ENCODE assay signal across 12 cellular contexts in the genomic region with DNA sequence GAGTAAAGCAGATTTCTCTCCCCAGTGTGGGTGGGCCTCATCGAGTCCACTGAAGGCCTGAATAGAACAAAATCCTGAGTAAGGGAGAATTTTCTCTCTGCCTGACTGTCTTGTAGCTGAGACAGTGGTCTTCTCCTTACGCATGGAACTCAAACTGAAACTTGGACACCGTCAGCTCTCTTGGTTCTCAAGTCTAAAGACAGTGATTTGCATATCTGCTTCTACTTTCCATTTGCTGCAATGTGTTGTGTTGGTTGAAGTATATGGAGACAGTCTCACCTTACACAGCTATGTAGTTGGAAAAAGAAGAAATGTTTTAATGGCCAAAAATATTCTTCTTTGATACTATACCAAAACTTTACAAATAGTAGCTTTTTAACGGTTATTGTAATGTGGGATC.
DNase-seq lines count a peak whose midpoint lies in the region; ATAC-seq and TF ChIP-seq lines count a peak whose summit lies in the region.
"Had no signal": no experiment of that assay in that cellular context is flagged by ENCODE, and none has a peak within 500 bp of the region (broad histone marks: within the 10 kb centered on the region; RNA-seq: fewer than 3 reads in every experiment).

No MANE protein-coding gene starts in this region.

- peaks cover 8% of the 10 kb centered on the region for H3K9me3 Mint-ChIP-seq in natural killer cell treated with Interleukin-12 subunit alpha and Interleukin-12 subunit beta and Interleukin-15 and Interleukin-18, amount 100 ng/mL, for 72 hours
- peaks cover 0 to 2% of the 10 kb centered on the region in 2 donors for H3K9me3 Mint-ChIP-seq in natural killer cell

- intact Hi-C loops in natural killer cell (cut with micrococcal nuclease), result no loop called here

- no peaks in the 10 kb centered on the region for H3K36me3 Mint-ChIP-seq in natural killer cell treated with Interleukin-12 subunit alpha and Interleukin-12 subunit beta and Interleukin-15 and Interleukin-18, amount 100 ng/mL, for 72 hours
- no peaks in the 10 kb centered on the region for H3K36me3 Mint-ChIP-seq in natural killer cell
- H3K36me3 Mint-ChIP-seq: immature natural killer cell, naive B cell had no signal

- peaks cover 0 to 4% of the 10 kb centered on the region in 2 donors for H3K4me1 Mint-ChIP-seq in natural killer cell treated with Interleukin-12 subunit alpha and Interleukin-12 subunit beta and Interleukin-15 and Interleukin-18, amount 100 ng/mL, for 72 hours (ENCODE audit: low read depth in 2 of 2)
- H3K4me1 Mint-ChIP-seq in natural killer cell, result no peaks in the 10 kb centered on the region
- H3K4me1 Mint-ChIP-seq: H9, immature natural killer cell, naive B cell had no signal

- no peak overlapping the region for H3K27ac Mint-ChIP-seq in natural killer cell treated with Interleukin-12 subunit alpha and Interleukin-12 subunit beta and Interleukin-15 and Interleukin-18, amount 100 ng/mL, for 72 hours
- no peak overlapping the region for H3K27ac Mint-ChIP-seq in natural killer cell
- H3K27ac Mint-ChIP-seq: H9, immature natural killer cell, naive B cell had no signal

- no peak for TF ChIP-seq CTCF in natural killer cell (IDR thresholded peaks at IDR 0.05)

- peak; percentile 48 to 51 for ATAC-seq in natural killer cell treated with Interleukin-12 subunit alpha and Interleukin-12 subunit beta and Interleukin-15 and Interleukin-18, amount 100 ng/mL, for 72 hours
- ATAC-seq in natural killer cell (no peak), GM21786 (IDR thresholded peaks at IDR 0.05; ENCODE audit: unreplicated experiment) (peak; percentile 98), HG03175 (IDR thresholded peaks at IDR 0.05; ENCODE audit: unreplicated experiment) (peak; percentile 99)

- no peak for DNase-seq in natural killer cell treated with Interleukin-12 subunit alpha and Interleukin-12 subunit beta and Interleukin-15 and Interleukin-18, amount 100 ng/mL, for 72 hours (ENCODE audit: low spot score)
- no peak for DNase-seq in natural killer cell
- DNase-seq in NCI-H1048 (lab: John Stamatoyannopoulos, UW), result no peak
- DNase-seq in iPS-NIHi11 (ENCODE audit: low spot score), result no peak
- DNase-seq in DMS79 (lab: John Stamatoyannopoulos, UW), result no peak
- no peak for DNase-seq in occipital lobe (lab: John Stamatoyannopoulos, UW)
- DNase-seq: DMS153, H9, immature natural killer cell, naive B cell had no signal

- H3K27me3 Mint-ChIP-seq in natural killer cell treated with Interleukin-12 subunit alpha and Interleukin-12 subunit beta and Interleukin-15 and Interleukin-18, amount 100 ng/mL, for 72 hours, result peaks cover 6 to 7% of the 10 kb centered on the region in 2 donors
- no peaks in the 10 kb centered on the region for H3K27me3 Mint-ChIP-seq in natural killer cell (ENCODE audit: low read depth in 2 of 2)
- H3K27me3 Mint-ChIP-seq: naive B cell had no signal

- no peak overlapping the region for H3K4me3 Mint-ChIP-seq in natural killer cell treated with Interleukin-12 subunit alpha and Interleukin-12 subunit beta and Interleukin-15 and Interleukin-18, amount 100 ng/mL, for 72 hours
- no peak overlapping the region for H3K4me3 Mint-ChIP-seq in natural killer cell
- H3K4me3 Mint-ChIP-seq: H9, immature natural killer cell, naive B cell had no signal

Comparison
In these comparisons a context has a peak if more than half of its experiments do, and no peak if none do; other contexts are left out.
1. ATAC-seq: peak in natural killer cell treated with Interleukin-12 subunit alpha and Interleukin-12 subunit beta and Interleukin-15 and Interleukin-18, amount 100 ng/mL, for 72 hours (2 of 2), GM21786 (single experiment) and HG03175 (single experiment); none in natural killer cell (0 of 3).